ENCODE assay signal across 19 cellular contexts in genomic region chr6:149464411-149464810, GRCh38. TPM values are rescaled to one million over a fixed set of nuclear protein-coding genes. Genes with fewer than 3 reads are reported as not detected.
A peak's percentile ranks its signal among the peaks of the same experiment; 100 is the strongest.
DNase-seq lines count a peak whose midpoint lies in the region; ATAC-seq, FAIRE-seq and TF ChIP-seq lines count a peak whose summit lies in the region.
"Had no signal": no experiment of that assay in that cellular context is flagged by ENCODE, and none has a peak within 500 bp of the region (broad histone marks: within the 10 kb centered on the region; RNA-seq: fewer than 3 reads in every experiment).

No MANE protein-coding gene starts in this region.

- no peak overlapping the region for H3K4me3 Mint-ChIP-seq in MCF 10A (ENCODE audit: unreplicated experiment)
- peak overlapping the region; percentile 18 for H3K4me3 Mint-ChIP-seq in stimulated activated memory B cell treated with anti-CD40 and anti-IgM and Interleukin-4, amounts not matched to agents 10 μg/mL and 1 μg/mL and 100 μg/mL, for 72 hours
- H3K4me3 Mint-ChIP-seq: activated CD4-positive, alpha-beta T cell treated with anti-CD3 and anti-CD28 coated beads, Interleukin-2, amount 10 ng/mL, durations not matched to agents 24 days and 14 days had no signal

- RAD21 ChIA-PET in GM12878 (lab: Charles Lee; ENCODE audit: unreplicated experiment), result interaction anchor here (0.9 to 2.8 kb wide), 4 partner anchors 10 to 436 kb away, joined by 3 to 12 read pairs (median 8); no protein-coding TSS in a partner anchor

- H3K9ac ChIP-seq in GM12878 (ENCODE audit: control insufficient read depth, insufficient read depth, low read length), result no peak overlapping the region
- H3K9ac ChIP-seq: KMS-11 had no signal

- ATAC-seq in GM12878, result no peak
- no peak for ATAC-seq in stimulated activated memory B cell treated with anti-CD40 and anti-IgM and Interleukin-4, amounts not matched to agents 10 μg/mL and 1 μg/mL and 100 μg/mL, for 72 hours
- ATAC-seq: body of pancreas, T-cell had no signal

- CTCF ChIA-PET in MCF 10A (lab: Yijun Ruan, JAX) (interaction anchor here (0.7 to 0.8 kb wide), 2 partner anchors 33 to 382 kb away, joined by 3 to 4 read pairs; no protein-coding TSS in a partner anchor), GM12878 (lab: Yijun Ruan, JAX) (interaction anchor here (0.6 to 6.5 kb wide), 3 partner anchors 11 to 53 kb away, joined by 3 to 50 read pairs (median 4); no protein-coding TSS in a partner anchor)

- 31% methylated on average over 8 of the region's 8 CpGs for WGBS in GM12878 (ENCODE audit: insufficient coverage, insufficient replicate concordance, low lambda C conversion rate, missing lambda C conversion rate)
- WGBS in sigmoid colon, 2 donors, result 65 to 67% methylated on average over 8 of the region's 8 CpGs

- peak; percentile 23 for DNase-seq in MCF 10A (ENCODE audit: unreplicated experiment)
- DNase-seq in breast epithelium (ENCODE audit: low spot score in 2 of 2), result no peak
- DNase-seq in NCI-H69 (lab: John Stamatoyannopoulos, UW), result peak; percentile 14
- no peak for DNase-seq in GM12878 (ENCODE audit: low read depth, low spot score)
- no peak for DNase-seq in NCI-H510A treated with DMSO at 0.1 percent for 48 hours (lab: John Stamatoyannopoulos, UW)
- no peak for DNase-seq in sigmoid colon
- DNase-seq in dorsolateral prefrontal cortex, result no peak
- DNase-seq: activated CD4-positive, alpha-beta T cell treated with anti-CD3 and anti-CD28 coated beads, Interleukin-2, amount 10 ng/mL, durations not matched to agents 24 days and 14 days; body of pancreas; effector memory CD4-positive, alpha-beta T cell; foreskin melanocyte; GF-D8; hippocampal formation; NCI-H187 treated with DMSO at 0.1 percent for 48 hours; NCI-H226; T-cell had no signal

- no peak overlapping the region for H3K4me3 ChIP-seq in breast epithelium
- no peak overlapping the region for H3K4me3 ChIP-seq in GM12878
- no peak overlapping the region for H3K4me3 ChIP-seq in sigmoid colon
- no peak overlapping the region for H3K4me3 ChIP-seq in dorsolateral prefrontal cortex
- H3K4me3 ChIP-seq: body of pancreas had no signal

- no peaks in the 10 kb centered on the region for H3K27me3 Mint-ChIP-seq in MCF 10A (ENCODE audit: insufficient read depth, unreplicated experiment)
- no peaks in the 10 kb centered on the region for H3K27me3 Mint-ChIP-seq in stimulated activated memory B cell treated with anti-CD40 and anti-IgM and Interleukin-4, amounts not matched to agents 10 μg/mL and 1 μg/mL and 100 μg/mL, for 72 hours
- H3K27me3 Mint-ChIP-seq: activated CD4-positive, alpha-beta T cell treated with anti-CD3 and anti-CD28 coated beads, Interleukin-2, amount 10 ng/mL, durations not matched to agents 24 days and 14 days; T-cell had no signal

- H3K4me1 ChIP-seq in breast epithelium, result no peaks in the 10 kb centered on the region
- peaks cover 49% of the 10 kb centered on the region for H3K4me1 ChIP-seq in GM12878 (ENCODE audit: control insufficient read depth, insufficient read depth, low read length)
- H3K4me1 ChIP-seq in sigmoid colon, result peaks cover 0 to 21% (median 16%) of the 10 kb centered on the region in 4 donors

- SMC1A ChIA-PET in GM12878 (lab: Charles Lee; ENCODE audit: uncharacterized antibody, unreplicated experiment), result interaction anchor here (0.9 to 2.1 kb wide), 10 partner anchors 9 to 81 kb away, joined by 3 to 12 read pairs (median 3); partner anchors contain the start of gene PPIL4

- H3K36me3 ChIP-seq in breast epithelium (no peaks in the 10 kb centered on the region), GM12878 (ENCODE audit: control insufficient read depth in 2 of 2, insufficient read depth in 2 of 2, low read length in 1 of 2) (peaks cover 6 to 13% of the 10 kb centered on the region in 2 experiments; a peak in 3 of 4 replicates), sigmoid colon (no peaks in the 10 kb centered on the region)

- no peak overlapping the region for H3K27ac Mint-ChIP-seq in MCF 10A (ENCODE audit: low read depth, unreplicated experiment)
- H3K27ac Mint-ChIP-seq in stimulated activated memory B cell treated with anti-CD40 and anti-IgM and Interleukin-4, amounts not matched to agents 10 μg/mL and 1 μg/mL and 100 μg/mL, for 72 hours, result peak overlapping the region; percentile 83
- H3K27ac Mint-ChIP-seq: T-cell had no signal

- H3K79me2 ChIP-seq in GM12878 (ENCODE audit: control insufficient read depth, insufficient read depth, low read length), result peaks cover 34% of the 10 kb centered on the region

- H4K20me1 ChIP-seq in GM12878 (ENCODE audit: control insufficient read depth, insufficient read depth), result no peaks in the 10 kb centered on the region

- POLR2A ChIA-PET in MCF 10A (lab: Yijun Ruan, JAX) (interaction anchor here (1.0 to 1.5 kb wide), 2 partner anchors 10 to 460 kb away, joined by 3 to 4 read pairs; no protein-coding TSS in a partner anchor), GM12878 (lab: Charles Lee) (interaction anchor here (0.5 to 1.6 kb wide), 4 partner anchors 8 to 101 kb away, joined by 3 to 5 read pairs (median 4); no protein-coding TSS in a partner anchor)

- intact Hi-C loops in MCF 10A (cut with micrococcal nuclease) (no loop called here), breast epithelium (cut with DNase I; ENCODE audit: low total_unique reads) (no loop called here), GM12878 (cut with micrococcal nuclease; ENCODE audit: unreplicated experiment) (no loop called here), sigmoid colon (cut with DNase I) (no loop called here), dorsolateral prefrontal cortex (cut with DNase I) (no loop called here)

- TF ChIP-seq RAD21 in GM12878 (IDR thresholded peaks at IDR 0.05; ENCODE audit: insufficient read depth, low read depth, low read length), result no peak

- no peak overlapping the region for H2AFZ ChIP-seq in GM12878 (ENCODE audit: control insufficient read depth, low read depth, low read length)

- H3K4me2 ChIP-seq in GM12878 (ENCODE audit: control insufficient read depth, insufficient read depth), result 0 out of 2 replicates have a peak overlapping the region, but pooled peaks have one; percentile 1
- H3K4me2 ChIP-seq: KMS-11 had no signal

- no peaks in the 10 kb centered on the region for H3K9me3 ChIP-seq in breast epithelium
- no peaks in the 10 kb centered on the region for H3K9me3 ChIP-seq in GM12878 (replicated peaks; ENCODE audit: control insufficient read depth, insufficient read depth, low read length)
- no peaks in the 10 kb centered on the region for H3K9me3 ChIP-seq in sigmoid colon
- H3K9me3 ChIP-seq: body of pancreas had no signal

- TF ChIP-seq POLR2A in breast epithelium (IDR thresholded peaks at IDR 0.05) (no peak), GM12878 (IDR thresholded peaks at IDR 0.05; ENCODE audit: low read depth, low read length) (no peak), sigmoid colon (IDR thresholded peaks at IDR 0.05) (no peak)

- H3K9me3 Mint-ChIP-seq in MCF 10A (ENCODE audit: unreplicated experiment), result no peaks in the 10 kb centered on the region
- no peaks in the 10 kb centered on the region for H3K9me3 Mint-ChIP-seq in stimulated activated memory B cell treated with anti-CD40 and anti-IgM and Interleukin-4, amounts not matched to agents 10 μg/mL and 1 μg/mL and 100 μg/mL, for 72 hours
- H3K9me3 Mint-ChIP-seq: activated CD4-positive, alpha-beta T cell treated with anti-CD3 and anti-CD28 coated beads, Interleukin-2, amount 10 ng/mL, durations not matched to agents 24 days and 14 days; T-cell had no signal

- TF ChIP-seq CTCF in MCF 10A (IDR thresholded peaks at IDR 0.05; ENCODE audit: unreplicated experiment) (no peak), breast epithelium (IDR thresholded peaks at IDR 0.05) (no peak), GM12878 (IDR thresholded peaks at IDR 0.05 in 2 of 3, conservative IDR thresholded peaks at IDR 0.05 in 1 of 3; ENCODE audit: control insufficient read depth in 2 of 3, extremely low read depth in 1 of 3, insufficient read depth in 1 of 3, low read depth in 3 of 3, low read length in 3 of 3) (no peak), sigmoid colon (IDR thresholded peaks at IDR 0.05) (no peak), dorsolateral prefrontal cortex (IDR thresholded peaks at IDR 0.05 in 54 of 56, conservative IDR thresholded peaks at IDR 0.05 in 2 of 56; ENCODE audit: low read depth in 1 of 56, partially characterized antibody in 56 of 56) (no peak)

- FAIRE-seq in GM12878 (lab: Jason Lieb, UNC), result no peak
- FAIRE-seq: TTC549 had no signal

- in situ Hi-C loops in GM12878 (cut with MboI), result no loop called here

- BruUV-seq in MCF 10A (replicated peaks; lab: Mats Ljungman, UMichigan) (no TSS peak), GM12878 (replicated peaks; lab: Mats Ljungman, UMichigan) (no TSS peak)

- H3K36me3 Mint-ChIP-seq in MCF 10A (ENCODE audit: insufficient read depth, unreplicated experiment), result peaks cover 6% of the 10 kb centered on the region
- peaks cover 56% of the 10 kb centered on the region for H3K36me3 Mint-ChIP-seq in stimulated activated memory B cell treated with anti-CD40 and anti-IgM and Interleukin-4, amounts not matched to agents 10 μg/mL and 1 μg/mL and 100 μg/mL, for 72 hours

- H3K27me3 ChIP-seq in breast epithelium, result no peaks in the 10 kb centered on the region
- no peaks in the 10 kb centered on the region for H3K27me3 ChIP-seq in GM12878 (replicated peaks in 1 of 2; ENCODE audit: control insufficient read depth in 2 of 2, insufficient read depth in 2 of 2, low read length in 1 of 2)
- no peaks in the 10 kb centered on the region for H3K27me3 ChIP-seq in sigmoid colon
- no peaks in the 10 kb centered on the region for H3K27me3 ChIP-seq in dorsolateral prefrontal cortex
- H3K27me3 ChIP-seq: body of pancreas had no signal

- H3K27ac ChIP-seq in breast epithelium, result no peak overlapping the region
- H3K27ac ChIP-seq in GM12878 (ENCODE audit: control insufficient read depth, insufficient read depth), result no peak overlapping the region
- peak overlapping the region in 1 of 4 donors; percentile 30 for H3K27ac ChIP-seq in sigmoid colon
- H3K27ac ChIP-seq in dorsolateral prefrontal cortex, result no peak overlapping the region
- H3K27ac ChIP-seq: body of pancreas, KMS-11 had no signal

- no peaks in the 10 kb centered on the region for H3K4me1 Mint-ChIP-seq in MCF 10A (ENCODE audit: insufficient read depth, unreplicated experiment)
- H3K4me1 Mint-ChIP-seq in stimulated activated memory B cell treated with anti-CD40 and anti-IgM and Interleukin-4, amounts not matched to agents 10 μg/mL and 1 μg/mL and 100 μg/mL, for 72 hours, result peaks cover 74% of the 10 kb centered on the region

- TF ChIP-seq EP300 in GM12878 (IDR thresholded peaks at IDR 0.05; ENCODE audit: borderline replicate concordance in 1 of 2, control insufficient read depth in 1 of 2, low read depth in 2 of 2, low read length in 2 of 2) (no peak), sigmoid colon (IDR thresholded peaks at IDR 0.05) (no peak)

RNA-seq across cellular contexts. Expression of gene ZC3H12D, which starts 20.4 kb away (rescaled TPM):
- total RNA-seq in MCF 10A (2022) (0.29 TPM in 1 of 2 replicates, not detected in the other), breast epithelium (1 to 10 TPM; 2.3 to 6.4 (median 3.8) TPM), GM12878 (2014; rRNA removed) (9.4 and 10.8 TPM in 2 replicates), GM12878 (2014; rRNA removed; fragmentation: Illumina TruSeq; extraction: Trizol) (10.2 and 10.3 TPM in 2 replicates), GM12878 (2021) (14.1 and 15.7 TPM in 2 replicates), sigmoid colon (1 to 10 TPM in 3 of 4 donors, under 1 TPM in 1; 0.71 to 4.9 (median 1.2) TPM), dorsolateral prefrontal cortex (1 to 10 TPM in 100 of 120 experiments, under 1 TPM in 20; 0.28 to 4.6 (median 1.7) TPM)
- 90.8 and 98.3 TPM in 2 replicates for total RNA-seq in GM12878 (2013; cell fraction: nucleolus; rRNA removed)
- 3.9 TPM for polyA plus RNA-seq in GM12878 (2011; ENCODE audit: low read depth)
- polyA plus RNA-seq in GM12878 (2011; rRNA removed) (28.0 and 29.7 TPM in 2 replicates), GM12878 (2014; fragmentation: Illumina TruSeq; extraction: Trizol) (7.0 and 8.2 TPM in 2 replicates), GM12878 (2014; fragmentation: Nextera tagmentation; extraction: Ambion mirVana) (1 to 10 TPM; 1.4 to 2.0 TPM), GM12878 (2014; rRNA removed) (11.6 and 13.0 TPM in 2 replicates), GM12878 (2016; fragmentation: Nextera tagmentation; extraction: Ambion mirVana) (1 to 10 TPM; 2.3 to 2.6 TPM), sigmoid colon (1 to 10 TPM; 3.6 to 9.2 (median 8.3) TPM)
- polyA plus RNA-seq in GM12878 (2011; cell fraction: cytosol; rRNA removed), result 25.0 and 25.5 TPM in 2 replicates
- 30.1 and 38.8 TPM in 2 replicates for polyA plus RNA-seq in GM12878 (2011; cell fraction: nucleus; rRNA removed)
- polyA plus RNA-seq in GM12878 (2012), result 6.1 and 8.0 TPM in 2 replicates
- 18.9 and 37.1 TPM in 2 replicates for polyA minus RNA-seq in GM12878 (2011; rRNA and poly(A)+ RNA removed)
- polyA minus RNA-seq in GM12878 (2011; cell fraction: cytosol; rRNA and poly(A)+ RNA removed), result 17.2 and 21.9 TPM in 2 replicates
- 21.0 and 31.8 TPM in 2 replicates for polyA minus RNA-seq in GM12878 (2011; cell fraction: nucleus; rRNA and poly(A)+ RNA removed)

Comparison
In these comparisons a context has a peak if more than half of its experiments do, and no peak if none do; other contexts are left out.
1. DNase-seq: peak in MCF 10A (single experiment) and NCI-H69 (single experiment); none in breast epithelium (0 of 2), GM12878 (single experiment), NCI-H510A treated with DMSO at 0.1 percent for 48 hours (single experiment), sigmoid colon (single experiment) and dorsolateral prefrontal cortex (0 of 10).